Comparison of ENCODE assay signal across 1 cellular context in the genomic region with DNA sequence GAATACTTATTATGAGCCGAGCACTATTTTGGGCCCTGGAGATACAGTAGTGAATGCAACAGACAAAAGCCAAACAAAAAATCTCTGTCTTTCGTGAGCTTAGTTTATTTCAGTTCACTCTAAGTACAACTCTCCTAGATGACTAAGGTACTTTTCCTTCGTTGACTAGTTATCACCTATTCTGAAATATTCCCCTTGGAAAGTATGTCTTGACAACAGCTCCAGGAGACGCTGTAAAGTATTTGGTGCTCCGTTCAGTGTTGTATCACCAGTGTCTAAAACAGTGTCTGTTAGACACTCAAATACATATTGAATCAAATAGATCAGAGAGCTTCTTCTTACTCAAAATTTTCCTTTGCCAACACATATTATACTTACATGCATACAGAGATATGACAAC.
TF ChIP-seq lines count a peak whose summit lies in the region.

No MANE protein-coding gene starts in this region.

TF ChIP-seq in K562, 482 proteins besides CTCF, POLR2A, EP300 and RAD21 (continued from another document):
- TF ChIP-seq, protein P1, sequence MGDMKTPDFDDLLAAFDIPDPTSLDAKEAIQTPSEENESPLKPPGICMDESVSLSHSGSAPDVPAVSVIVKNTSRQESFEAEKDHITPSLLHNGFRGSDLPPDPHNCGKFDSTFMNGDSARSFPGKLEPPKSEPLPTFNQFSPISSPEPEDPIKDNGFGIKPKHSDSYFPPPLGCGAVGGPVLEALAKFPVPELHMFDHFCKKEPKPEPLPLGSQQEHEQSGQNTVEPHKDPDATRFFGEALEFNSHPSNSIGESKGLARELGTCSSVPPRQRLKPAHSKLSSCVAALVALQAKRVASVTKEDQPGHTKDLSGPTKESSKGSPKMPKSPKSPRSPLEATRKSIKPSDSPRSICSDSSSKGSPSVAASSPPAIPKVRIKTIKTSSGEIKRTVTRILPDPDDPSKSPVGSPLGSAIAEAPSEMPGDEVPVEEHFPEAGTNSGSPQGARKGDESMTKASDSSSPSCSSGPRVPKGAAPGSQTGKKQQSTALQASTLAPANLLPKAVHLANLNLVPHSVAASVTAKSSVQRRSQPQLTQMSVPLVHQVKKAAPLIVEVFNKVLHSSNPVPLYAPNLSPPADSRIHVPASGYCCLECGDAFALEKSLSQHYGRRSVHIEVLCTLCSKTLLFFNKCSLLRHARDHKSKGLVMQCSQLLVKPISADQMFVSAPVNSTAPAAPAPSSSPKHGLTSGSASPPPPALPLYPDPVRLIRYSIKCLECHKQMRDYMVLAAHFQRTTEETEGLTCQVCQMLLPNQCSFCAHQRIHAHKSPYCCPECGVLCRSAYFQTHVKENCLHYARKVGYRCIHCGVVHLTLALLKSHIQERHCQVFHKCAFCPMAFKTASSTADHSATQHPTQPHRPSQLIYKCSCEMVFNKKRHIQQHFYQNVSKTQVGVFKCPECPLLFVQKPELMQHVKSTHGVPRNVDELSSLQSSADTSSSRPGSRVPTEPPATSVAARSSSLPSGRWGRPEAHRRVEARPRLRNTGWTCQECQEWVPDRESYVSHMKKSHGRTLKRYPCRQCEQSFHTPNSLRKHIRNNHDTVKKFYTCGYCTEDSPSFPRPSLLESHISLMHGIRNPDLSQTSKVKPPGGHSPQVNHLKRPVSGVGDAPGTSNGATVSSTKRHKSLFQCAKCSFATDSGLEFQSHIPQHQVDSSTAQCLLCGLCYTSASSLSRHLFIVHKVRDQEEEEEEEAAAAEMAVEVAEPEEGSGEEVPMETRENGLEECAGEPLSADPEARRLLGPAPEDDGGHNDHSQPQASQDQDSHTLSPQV (IDR thresholded peaks at IDR 0.05) = 0 out of 2 replicates have a peak, but pooled peaks have one; percentile 13
- TF ChIP-seq ZNF551 (CRISPR knock-in tag; IDR thresholded peaks at IDR 0.05) = no peak
- TF ChIP-seq, protein P2, sequence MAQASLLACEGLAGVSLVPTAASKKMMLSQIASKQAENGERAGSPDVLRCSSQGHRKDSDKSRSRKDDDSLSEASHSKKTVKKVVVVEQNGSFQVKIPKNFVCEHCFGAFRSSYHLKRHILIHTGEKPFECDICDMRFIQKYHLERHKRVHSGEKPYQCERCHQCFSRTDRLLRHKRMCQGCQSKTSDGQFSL (CRISPR knock-in tag; IDR thresholded peaks at IDR 0.05) = no peak
- TF ChIP-seq, protein P2 (tag; IDR thresholded peaks at IDR 0.05) = no peak
- TF ChIP-seq, protein P3, sequence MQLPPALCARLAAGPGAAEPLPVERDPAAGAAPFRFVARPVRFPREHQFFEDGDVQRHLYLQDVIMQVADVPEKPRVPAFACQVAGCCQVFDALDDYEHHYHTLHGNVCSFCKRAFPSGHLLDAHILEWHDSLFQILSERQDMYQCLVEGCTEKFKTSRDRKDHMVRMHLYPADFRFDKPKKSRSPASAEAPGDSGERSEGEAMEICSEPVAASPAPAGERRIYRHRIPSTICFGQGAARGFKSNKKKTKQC (CRISPR knock-in tag; IDR thresholded peaks at IDR 0.05) = no peak
